In genomic region chr11:65560555-65561418, GRCh38 we compare ENCODE assay signal across 8 cellular contexts. TPM values are rescaled to one million over a fixed set of nuclear protein-coding genes. Genes with fewer than 3 reads are reported as not detected.
A peak's percentile ranks its signal among the peaks of the same experiment; 100 is the strongest.
DNase-seq lines count a peak whose midpoint lies in the region; ATAC-seq and TF ChIP-seq lines count a peak whose summit lies in the region.

No MANE protein-coding gene starts in this region.

- peak overlapping the region; percentile 99 for H3K27ac ChIP-seq in psoas muscle

- no peaks in the 10 kb centered on the region for H3K36me3 ChIP-seq in psoas muscle (ENCODE audit: insufficient read depth in 1 of 2, low read depth in 1 of 2)

- DNase-seq in NCI-H2171 treated with DMSO at 0.1 percent for 48 hours (lab: John Stamatoyannopoulos, UW) (peak; percentile 56), NCI-H2171 (lab: John Stamatoyannopoulos, UW) (no peak), globus pallidus (ENCODE audit: low spot score) (peak; percentile 74), psoas muscle (peak; percentile 64 to 77), germinal center (ENCODE audit: low spot score) (no peak)
- no peak for DNase-seq in activated CD8-positive, alpha-beta memory T cell treated with anti-CD3 and anti-CD28 coated beads, Interleukin-2, amount 50 U/mL, for 4 hours

- intact Hi-C loops in psoas muscle (cut with DNase I): no loop called here

- peak; percentile 58 for ATAC-seq in SK-N-SH treated with all-trans-retinoic acid at 6 μM for 48 hours
- peak; percentile 11 to 41 (median 22) for ATAC-seq in psoas muscle
- ATAC-seq in HG03460 (IDR thresholded peaks at IDR 0.05; ENCODE audit: unreplicated experiment): no peak

- H3K4me3 ChIP-seq in psoas muscle: peak overlapping the region; percentile 15

- 16 to 20% (median 18%) methylated on average over 14 to 15 of the region's 15 CpGs for WGBS in psoas muscle, 3 donors

- H3K27me3 ChIP-seq in psoas muscle (ENCODE audit: insufficient read depth in 3 of 3, low read length in 2 of 3): no peaks in the 10 kb centered on the region

- peaks cover 53% of the 10 kb centered on the region for H3K4me1 ChIP-seq in psoas muscle

- TF ChIP-seq CTCF in psoas muscle (IDR thresholded peaks at IDR 0.05): no peak

- H3K9me3 ChIP-seq in psoas muscle: no peaks in the 10 kb centered on the region

TF ChIP-seq in SK-N-SH treated with all-trans-retinoic acid at 6 μM for 48 hours, 23 proteins besides CTCF, POLR2A, EP300 and RAD21:
- TF ChIP-seq GLIS3 (CRISPR knock-in tag; IDR thresholded peaks at IDR 0.05): no peak
- TF ChIP-seq CSDC2 (CRISPR knock-in tag; IDR thresholded peaks at IDR 0.05): no peak
- no peak for TF ChIP-seq ZNF70 (CRISPR knock-in tag; IDR thresholded peaks at IDR 0.05)
- TF ChIP-seq ISL1 (CRISPR knock-in tag; IDR thresholded peaks at IDR 0.05): no peak
- TF ChIP-seq ZFP30 (CRISPR knock-in tag; IDR thresholded peaks at IDR 0.05): no peak
- no peak for TF ChIP-seq TCF4 (CRISPR knock-in tag; IDR thresholded peaks at IDR 0.05; ENCODE audit: borderline replicate concordance)
- TF ChIP-seq OSR1 (CRISPR knock-in tag; IDR thresholded peaks at IDR 0.05): no peak
- TF ChIP-seq ESRRG (CRISPR knock-in tag; IDR thresholded peaks at IDR 0.05): no peak
- no peak for TF ChIP-seq SNAI2 (CRISPR knock-in tag; IDR thresholded peaks at IDR 0.05)
- no peak for TF ChIP-seq ZNF8 (CRISPR knock-in tag; IDR thresholded peaks at IDR 0.05)
- TF ChIP-seq ZNF565 (CRISPR knock-in tag; conservative IDR thresholded peaks at IDR 0.05; ENCODE audit: low read depth): no peak
- no peak for TF ChIP-seq PATZ1 (CRISPR knock-in tag; IDR thresholded peaks at IDR 0.05; ENCODE audit: borderline replicate concordance)
- no peak for TF ChIP-seq ARNTL (CRISPR knock-in tag; IDR thresholded peaks at IDR 0.05; ENCODE audit: borderline replicate concordance, low read depth)
- TF ChIP-seq BACH2 (CRISPR knock-in tag; IDR thresholded peaks at IDR 0.05; ENCODE audit: borderline replicate concordance): no peak
- TF ChIP-seq, protein P1, sequence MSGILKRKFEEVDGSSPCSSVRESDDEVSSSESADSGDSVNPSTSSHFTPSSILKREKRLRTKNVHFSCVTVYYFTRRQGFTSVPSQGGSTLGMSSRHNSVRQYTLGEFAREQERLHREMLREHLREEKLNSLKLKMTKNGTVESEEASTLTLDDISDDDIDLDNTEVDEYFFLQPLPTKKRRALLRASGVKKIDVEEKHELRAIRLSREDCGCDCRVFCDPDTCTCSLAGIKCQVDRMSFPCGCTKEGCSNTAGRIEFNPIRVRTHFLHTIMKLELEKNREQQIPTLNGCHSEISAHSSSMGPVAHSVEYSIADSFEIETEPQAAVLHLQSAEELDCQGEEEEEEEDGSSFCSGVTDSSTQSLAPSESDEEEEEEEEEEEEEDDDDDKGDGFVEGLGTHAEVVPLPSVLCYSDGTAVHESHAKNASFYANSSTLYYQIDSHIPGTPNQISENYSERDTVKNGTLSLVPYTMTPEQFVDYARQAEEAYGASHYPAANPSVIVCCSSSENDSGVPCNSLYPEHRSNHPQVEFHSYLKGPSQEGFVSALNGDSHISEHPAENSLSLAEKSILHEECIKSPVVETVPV (CRISPR knock-in tag; IDR thresholded peaks at IDR 0.05): no peak
- TF ChIP-seq TSHZ2 (CRISPR knock-in tag; IDR thresholded peaks at IDR 0.05): no peak

RNA-seq across cellular contexts. Expression of gene LTBP3, which starts 2.6 kb away (rescaled TPM):
- total RNA-seq in psoas muscle: 10 to 100 TPM; 27.9 to 82.3 (median 51.4) TPM
- 10 to 100 TPM; 12.7 to 19.2 (median 17.2) TPM for polyA plus RNA-seq in psoas muscle

RNA-seq across cellular contexts. Expression of gene ZNRD2, which starts 9.5 kb away (rescaled TPM):
- 10 to 100 TPM; 31.6 to 43.5 (median 38.0) TPM for total RNA-seq in psoas muscle
- polyA plus RNA-seq in psoas muscle: 100 to 1,000 TPM in 1 of 3 donors, 10 to 100 TPM in 2; 58.8 to 118 (median 94.2) TPM

RNA-seq across cellular contexts. Expression of gene FAM89B, which starts 11.6 kb away (rescaled TPM):
- total RNA-seq in psoas muscle: 100 to 1,000 TPM in 1 of 4 donors, 10 to 100 TPM in 3; 59.0 to 110 (median 66.9) TPM
- polyA plus RNA-seq in psoas muscle: 100 to 1,000 TPM in 1 of 3 donors, 10 to 100 TPM in 2; 66.9 to 112 (median 67.4) TPM

RNA-seq across cellular contexts. Expression of gene EHBP1L1, which starts 15.1 kb away (rescaled TPM):
- 100 to 1,000 TPM; 208 to 345 (median 282) TPM for total RNA-seq in psoas muscle
- polyA plus RNA-seq in psoas muscle: 100 to 1,000 TPM; 114 to 177 (median 170) TPM

RNA-seq across cellular contexts. Expression of gene KCNK7, which starts 34.8 kb away (rescaled TPM):
- total RNA-seq in psoas muscle: under 1 TPM in 3 of 4 donors, not detected in 1; 0.19 to 0.56 (median 0.27) TPM
- 1 to 10 TPM in 1 of 3 donors, under 1 TPM in 2; 0.22 to 1.4 (median 0.99) TPM for polyA plus RNA-seq in psoas muscle

Comparison
In these comparisons a context has a peak if more than half of its experiments do, and no peak if none do; other contexts are left out.
1. DNase-seq: peak in NCI-H2171 treated with DMSO at 0.1 percent for 48 hours (single experiment), globus pallidus (single experiment) and psoas muscle (2 of 2); none in NCI-H2171 (single experiment), germinal center (single experiment) and activated CD8-positive, alpha-beta memory T cell treated with anti-CD3 and anti-CD28 coated beads, Interleukin-2, amount 50 U/mL, for 4 hours (single experiment).